ENCODE assay signal across 17 cellular contexts in the genomic region with DNA sequence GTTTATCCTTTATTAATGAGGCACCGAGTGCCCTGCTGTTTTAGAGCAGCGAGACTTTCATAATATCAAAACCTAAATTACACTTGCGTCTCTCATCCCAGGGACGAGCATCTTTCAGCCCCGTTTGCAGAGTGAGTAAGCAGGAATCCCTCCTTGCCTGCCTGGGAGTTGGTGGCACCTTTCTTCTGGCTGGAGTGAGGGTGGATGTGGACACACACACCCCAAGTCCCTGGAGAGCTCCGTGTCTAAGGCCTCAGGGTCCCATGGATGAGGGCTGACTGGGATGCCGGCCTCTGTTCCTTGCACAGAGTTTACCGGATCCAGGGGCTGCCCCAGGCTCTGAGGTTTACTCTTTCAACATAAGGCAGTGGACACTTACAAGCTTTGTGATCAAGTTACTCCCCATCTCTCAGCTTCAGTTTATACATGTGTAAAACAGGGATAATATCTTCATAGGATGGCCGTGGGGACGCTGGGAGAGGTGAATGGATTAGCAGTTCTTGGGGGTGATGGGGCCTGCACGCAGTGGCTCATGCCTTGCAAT. TPM values are rescaled to one million over a fixed set of nuclear protein-coding genes. Genes with fewer than 3 reads are reported as not detected.
DNase-seq lines count a peak whose midpoint lies in the region; TF ChIP-seq lines count a peak whose summit lies in the region.
"Had no signal": no experiment of that assay in that cellular context is flagged by ENCODE, and none has a peak within 500 bp of the region (broad histone marks: within the 10 kb centered on the region; RNA-seq: fewer than 3 reads in every experiment).

No MANE protein-coding gene starts in this region.

- H3K27me3 ChIP-seq in H7 (ENCODE audit: control insufficient read depth, insufficient read depth, low read length), result peaks cover 30% of the 10 kb centered on the region
- H3K27me3 ChIP-seq in stomach, result peaks cover 9 to 89% (median 36%) of the 10 kb centered on the region in 3 donors

- no peak overlapping the region for H3K27ac ChIP-seq in stomach

- intact Hi-C loops in stomach (cut with DNase I; ENCODE audit: low total_unique reads), result no loop called here

- H3K36me3 ChIP-seq in H7 (replicated peaks; ENCODE audit: control insufficient read depth, insufficient read depth, low read length) (no peaks in the 10 kb centered on the region), stomach (no peaks in the 10 kb centered on the region)

- no peak for TF ChIP-seq EP300 in stomach (IDR thresholded peaks at IDR 0.05)

- DNase-seq in activated CD8-positive, alpha-beta memory T cell treated with anti-CD3 and anti-CD28 coated beads, Interleukin-2, amount 50 U/mL, for 48 hours, result peak; percentile 40
- DNase-seq in activated CD8-positive, alpha-beta memory T cell treated with anti-CD3 and anti-CD28 coated beads for 24 hours, result no peak
- DNase-seq in H7 (peak; percentile 25), ecto neural progenitor cell (ENCODE audit: low spot score) (peak; percentile 36), stomach (peak; percentile 17), middle frontal gyrus (ENCODE audit: extremely low spot score, low spot score) (no peak), DMS153 treated with DMSO at 0.1 percent for 48 hours (lab: John Stamatoyannopoulos, UW; ENCODE audit: unreplicated experiment) (no peak), RKO (ENCODE audit: low spot score) (no peak)
- DNase-seq: DMS79; KBM-7; MV-4-11; NCI-H1417 treated with DMSO at 0.1 percent for 48 hours; NCI-H1930; NCI-H2171; NCI-H446 treated with DMSO at 0.1 percent for 48 hours; NK-92 treated with Interleukin-12 subunit alpha and Interleukin-12 subunit beta, amount 100 ng/mL, for 24 hours; RPMI8226 had no signal

- no peak for TF ChIP-seq POLR2A in stomach (IDR thresholded peaks at IDR 0.05)

- H3K9me3 ChIP-seq in stomach, result no peaks in the 10 kb centered on the region

- TF ChIP-seq CTCF in stomach (IDR thresholded peaks at IDR 0.05), result no peak

- 65 to 68% (median 66%) methylated on average over 11 of the region's 11 CpGs for WGBS in stomach, 5 donors

- H3K4me3 ChIP-seq in H7 (ENCODE audit: insufficient read depth, low read depth, low read length) (no peak overlapping the region), stomach (no peak overlapping the region)

- H3K4me1 ChIP-seq in stomach, result peaks cover 7 to 11% (median 10%) of the 10 kb centered on the region in 4 donors

RNA-seq across cellular contexts. Expression of a gene that starts 24.5 kb away (rescaled TPM):
- total RNA-seq in H7 (2014; rRNA removed; shearing (Covaris generic)), result 24.9 and 25.0 TPM in 2 replicates
- total RNA-seq in stomach, result 100 to 1,000 TPM in 2 of 5 donors, 10 to 100 TPM in 3; 12.9 to 122 (median 62.9) TPM
- 10 to 100 TPM; 21.4 to 38.9 (median 29.5) TPM for polyA plus RNA-seq in stomach

RNA-seq across cellular contexts. Expression of a gene that starts 24.6 kb away (rescaled TPM):
- total RNA-seq in H7 (2014; rRNA removed; shearing (Covaris generic)), result 33.4 and 48.7 TPM in 2 replicates
- total RNA-seq in stomach, result 10 to 100 TPM in 4 of 5 donors, 1 to 10 TPM in 1; 6.7 to 86.6 (median 18.7) TPM
- 10 to 100 TPM; 16.7 to 27.3 (median 23.6) TPM for polyA plus RNA-seq in stomach

Comparison
In these comparisons a context has a peak if more than half of its experiments do, and no peak if none do; other contexts are left out.
1. DNase-seq: peak in activated CD8-positive, alpha-beta memory T cell treated with anti-CD3 and anti-CD28 coated beads, Interleukin-2, amount 50 U/mL, for 48 hours (single experiment), H7 (single experiment), ecto neural progenitor cell (single experiment) and stomach (single experiment); none in activated CD8-positive, alpha-beta memory T cell treated with anti-CD3 and anti-CD28 coated beads for 24 hours (single experiment), middle frontal gyrus (single experiment), DMS153 treated with DMSO at 0.1 percent for 48 hours (single experiment) and RKO (single experiment).